ENCODE assay signal across 8 cellular contexts in the genomic region with DNA sequence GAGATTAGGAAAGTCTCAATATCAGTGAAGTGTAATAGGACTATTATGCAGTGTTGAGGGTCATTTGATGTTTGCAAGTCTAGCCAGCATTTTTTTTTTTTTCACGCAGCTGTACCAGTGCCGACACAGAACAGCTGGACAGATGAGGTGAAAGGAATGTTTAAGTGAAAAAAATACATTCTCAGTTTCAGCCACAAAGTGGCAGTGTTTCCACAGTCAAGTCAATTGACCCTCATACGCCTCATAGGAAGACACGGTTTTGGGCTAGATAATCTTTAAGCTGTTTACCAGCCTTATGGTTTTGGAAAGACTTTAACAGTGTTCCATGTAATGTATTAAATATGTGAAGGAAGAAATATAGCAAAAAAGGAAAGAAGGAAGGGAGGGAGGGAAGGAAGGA.
DNase-seq lines count a peak whose midpoint lies in the region; ATAC-seq and TF ChIP-seq lines count a peak whose summit lies in the region.

No MANE protein-coding gene starts in this region.

- H3K4me3 ChIP-seq in GM12864 (ENCODE audit: low read depth, low read length): no peak overlapping the region

- peaks cover 2% of the 10 kb centered on the region for H3K9me3 Mint-ChIP-seq in activated naive CD4-positive, alpha-beta T cell treated with anti-CD3 and anti-CD28 coated beads, Interleukin-2, amount 10 ng/mL, durations not matched to agents 7 days and 5 days

- ATAC-seq in GM21528 (IDR thresholded peaks at IDR 0.05; ENCODE audit: low FRiP score, unreplicated experiment) (peak; percentile 95), SK-N-SH treated with all-trans-retinoic acid at 6 μM for 48 hours (peak; percentile 92)

- no peak overlapping the region for H3K4me3 Mint-ChIP-seq in activated naive CD4-positive, alpha-beta T cell treated with anti-CD3 and anti-CD28 coated beads, Interleukin-2, amount 10 ng/mL, durations not matched to agents 7 days and 5 days

- no peaks in the 10 kb centered on the region for H3K4me1 Mint-ChIP-seq in activated naive CD4-positive, alpha-beta T cell treated with anti-CD3 and anti-CD28 coated beads, Interleukin-2, amount 10 ng/mL, durations not matched to agents 7 days and 5 days

- CTCF ChIA-PET in activated naive CD4-positive, alpha-beta T cell treated with anti-CD3 and anti-CD28 coated beads, Interleukin-2, amount 10 ng/mL, durations not matched to agents 7 days and 5 days (lab: Charles Lee): interaction anchor here (1.2 kb wide), 1 partner anchor 297 kb away, joined by 3 read pairs; no protein-coding TSS in a partner anchor

- no peaks in the 10 kb centered on the region for H3K36me3 Mint-ChIP-seq in activated naive CD4-positive, alpha-beta T cell treated with anti-CD3 and anti-CD28 coated beads, Interleukin-2, amount 10 ng/mL, durations not matched to agents 7 days and 5 days

- TF ChIP-seq CTCF in GM12864 (IDR thresholded peaks at IDR 0.05; ENCODE audit: low read depth, low read length, missing control alignments): peak; percentile 45

- H3K27me3 Mint-ChIP-seq in activated naive CD4-positive, alpha-beta T cell treated with anti-CD3 and anti-CD28 coated beads, Interleukin-2, amount 10 ng/mL, durations not matched to agents 7 days and 5 days: no peaks in the 10 kb centered on the region

- H3K27ac Mint-ChIP-seq in activated naive CD4-positive, alpha-beta T cell treated with anti-CD3 and anti-CD28 coated beads, Interleukin-2, amount 10 ng/mL, durations not matched to agents 7 days and 5 days: no peak overlapping the region

- DNase-seq in GM12864 (ENCODE audit: low read depth) (peak; percentile 54), HS-27A (ENCODE audit: low read depth) (peak; percentile 34), glomerular visceral epithelial cell (ENCODE audit: extremely low spot score) (peak; percentile 52), retina (peak; percentile 51)
- DNase-seq in activated CD8-positive, alpha-beta memory T cell treated with anti-CD3 and anti-CD28 coated beads for 24 hours: no peak
- no peak for DNase-seq in activated naive CD4-positive, alpha-beta T cell treated with anti-CD3 and anti-CD28 coated beads, Interleukin-2, amount 10 ng/mL, durations not matched to agents 7 days and 5 days

TF ChIP-seq in SK-N-SH treated with all-trans-retinoic acid at 6 μM for 48 hours, 23 proteins besides CTCF, POLR2A, EP300 and RAD21:
- TF ChIP-seq ESRRG (CRISPR knock-in tag; IDR thresholded peaks at IDR 0.05): no peak
- TF ChIP-seq, protein P1, sequence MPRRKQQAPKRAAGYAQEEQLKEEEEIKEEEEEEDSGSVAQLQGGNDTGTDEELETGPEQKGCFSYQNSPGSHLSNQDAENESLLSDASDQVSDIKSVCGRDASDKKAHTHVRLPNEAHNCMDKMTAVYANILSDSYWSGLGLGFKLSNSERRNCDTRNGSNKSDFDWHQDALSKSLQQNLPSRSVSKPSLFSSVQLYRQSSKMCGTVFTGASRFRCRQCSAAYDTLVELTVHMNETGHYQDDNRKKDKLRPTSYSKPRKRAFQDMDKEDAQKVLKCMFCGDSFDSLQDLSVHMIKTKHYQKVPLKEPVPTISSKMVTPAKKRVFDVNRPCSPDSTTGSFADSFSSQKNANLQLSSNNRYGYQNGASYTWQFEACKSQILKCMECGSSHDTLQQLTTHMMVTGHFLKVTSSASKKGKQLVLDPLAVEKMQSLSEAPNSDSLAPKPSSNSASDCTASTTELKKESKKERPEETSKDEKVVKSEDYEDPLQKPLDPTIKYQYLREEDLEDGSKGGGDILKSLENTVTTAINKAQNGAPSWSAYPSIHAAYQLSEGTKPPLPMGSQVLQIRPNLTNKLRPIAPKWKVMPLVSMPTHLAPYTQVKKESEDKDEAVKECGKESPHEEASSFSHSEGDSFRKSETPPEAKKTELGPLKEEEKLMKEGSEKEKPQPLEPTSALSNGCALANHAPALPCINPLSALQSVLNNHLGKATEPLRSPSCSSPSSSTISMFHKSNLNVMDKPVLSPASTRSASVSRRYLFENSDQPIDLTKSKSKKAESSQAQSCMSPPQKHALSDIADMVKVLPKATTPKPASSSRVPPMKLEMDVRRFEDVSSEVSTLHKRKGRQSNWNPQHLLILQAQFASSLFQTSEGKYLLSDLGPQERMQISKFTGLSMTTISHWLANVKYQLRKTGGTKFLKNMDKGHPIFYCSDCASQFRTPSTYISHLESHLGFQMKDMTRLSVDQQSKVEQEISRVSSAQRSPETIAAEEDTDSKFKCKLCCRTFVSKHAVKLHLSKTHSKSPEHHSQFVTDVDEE (CRISPR knock-in tag; IDR thresholded peaks at IDR 0.05): no peak
- no peak for TF ChIP-seq ARNTL (CRISPR knock-in tag; IDR thresholded peaks at IDR 0.05; ENCODE audit: borderline replicate concordance, low read depth)
- TF ChIP-seq TCF4 (CRISPR knock-in tag; IDR thresholded peaks at IDR 0.05; ENCODE audit: borderline replicate concordance): no peak
- TF ChIP-seq, protein P2, sequence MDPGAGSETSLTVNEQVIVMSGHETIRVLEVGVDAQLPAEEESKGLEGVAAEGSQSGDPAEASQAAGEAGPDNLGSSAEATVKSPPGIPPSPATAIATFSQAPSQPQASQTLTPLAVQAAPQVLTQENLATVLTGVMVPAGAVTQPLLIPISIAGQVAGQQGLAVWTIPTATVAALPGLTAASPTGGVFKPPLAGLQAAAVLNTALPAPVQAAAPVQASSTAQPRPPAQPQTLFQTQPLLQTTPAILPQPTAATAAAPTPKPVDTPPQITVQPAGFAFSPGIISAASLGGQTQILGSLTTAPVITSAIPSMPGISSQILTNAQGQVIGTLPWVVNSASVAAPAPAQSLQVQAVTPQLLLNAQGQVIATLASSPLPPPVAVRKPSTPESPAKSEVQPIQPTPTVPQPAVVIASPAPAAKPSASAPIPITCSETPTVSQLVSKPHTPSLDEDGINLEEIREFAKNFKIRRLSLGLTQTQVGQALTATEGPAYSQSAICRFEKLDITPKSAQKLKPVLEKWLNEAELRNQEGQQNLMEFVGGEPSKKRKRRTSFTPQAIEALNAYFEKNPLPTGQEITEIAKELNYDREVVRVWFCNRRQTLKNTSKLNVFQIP (CRISPR knock-in tag; IDR thresholded peaks at IDR 0.05; ENCODE audit: borderline replicate concordance, low read depth): no peak

Comparison
In these comparisons a context has a peak if more than half of its experiments do, and no peak if none do; other contexts are left out.
1. DNase-seq: peak in GM12864 (single experiment), HS-27A (single experiment), glomerular visceral epithelial cell (single experiment) and retina (single experiment); none in activated CD8-positive, alpha-beta memory T cell treated with anti-CD3 and anti-CD28 coated beads for 24 hours (single experiment) and activated naive CD4-positive, alpha-beta T cell treated with anti-CD3 and anti-CD28 coated beads, Interleukin-2, amount 10 ng/mL, durations not matched to agents 7 days and 5 days (single experiment).